8 cellular contexts compared by ENCODE assay signal in the genomic region with DNA sequence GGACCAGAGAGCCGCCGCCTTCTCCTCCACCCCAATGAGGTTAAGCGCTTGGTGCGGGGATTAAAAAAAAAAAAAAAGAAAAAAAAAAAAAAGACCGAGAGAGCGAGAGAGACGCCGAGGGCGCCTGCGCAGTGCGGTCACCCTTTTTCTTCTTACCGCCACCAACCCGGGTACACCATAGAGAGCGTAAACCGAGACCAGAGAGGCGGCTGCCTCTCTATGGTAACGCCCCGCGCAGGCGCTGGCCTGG. TPM values are rescaled to one million over a fixed set of nuclear protein-coding genes. Genes with fewer than 3 reads are reported as not detected.
DNase-seq lines count a peak whose midpoint lies in the region; ATAC-seq and TF ChIP-seq lines count a peak whose summit lies in the region.

CLASP1 (minus strand) TSS at position 61 of the 250 bp plus-strand sequence. CDS start 43,567 bp downstream, outside the sequence.

- intact Hi-C loops in dendritic cell treated with granulocyte-macrophage colony-stimulating factor and Interleukin-4, amounts not matched to agents 40 ng/mL and 50 ng/mL, for 4 days (cut with micrococcal nuclease) = loop anchor here (1.0 to 5.0 kb wide), 4 partner anchors 37 to 119 kb away; partner anchors contain the start of genes NIFK and RNU4ATAC

- ATAC-seq in HG03378 (IDR thresholded peaks at IDR 0.05; ENCODE audit: unreplicated experiment) (peak; percentile 86), left lobe of liver (peak; percentile 93)

- peak; percentile 98 for DNase-seq in AG10803 (ENCODE audit: low read depth)
- DNase-seq in NCI-H69 (lab: John Stamatoyannopoulos, UW) = peak; percentile 96
- peak; percentile 95 for DNase-seq in activated CD4-positive, alpha-beta T cell treated with anti-CD3 and anti-CD28 coated beads, Interleukin-2, amount 50 U/mL, for 1 hour
- peak; percentile 97 for DNase-seq in left lobe of liver (ENCODE audit: low spot score)
- peak; percentile 93 for DNase-seq in stimulated activated CD4-positive, alpha-beta T cell treated with anti-CD3 and anti-CD28 coated beads, Interleukin-4, amount 100 ng/mL, for 1 hour

- TF ChIP-seq POLR2A in GM19099 (IDR thresholded peaks at IDR 0.05; ENCODE audit: extremely low read depth, insufficient read length, low read depth) = peak; percentile 36

- H3K27ac Mint-ChIP-seq in dendritic cell treated with granulocyte-macrophage colony-stimulating factor and Interleukin-4, amounts not matched to agents 40 ng/mL and 50 ng/mL, for 4 days = peak within 1 kb of the TSS; percentile 99

- no peaks in the 10 kb centered on the region for H3K27me3 Mint-ChIP-seq in dendritic cell treated with granulocyte-macrophage colony-stimulating factor and Interleukin-4, amounts not matched to agents 40 ng/mL and 50 ng/mL, for 4 days

- peak within 1 kb of the TSS; percentile 89 for H3K4me3 Mint-ChIP-seq in dendritic cell treated with granulocyte-macrophage colony-stimulating factor and Interleukin-4, amounts not matched to agents 40 ng/mL and 50 ng/mL, for 4 days

- H3K4me3 ChIP-seq in AG10803 (ENCODE audit: low read length) = peak within 1 kb of the TSS; percentile 96

- peaks cover 29% of the 10 kb centered on the region for H3K36me3 Mint-ChIP-seq in dendritic cell treated with granulocyte-macrophage colony-stimulating factor and Interleukin-4, amounts not matched to agents 40 ng/mL and 50 ng/mL, for 4 days (ENCODE audit: low read depth)

- no peak for TF ChIP-seq CTCF in AG10803 (conservative IDR thresholded peaks at IDR 0.05; ENCODE audit: low read length)

- peaks cover 63% of the 10 kb centered on the region for H3K4me1 Mint-ChIP-seq in dendritic cell treated with granulocyte-macrophage colony-stimulating factor and Interleukin-4, amounts not matched to agents 40 ng/mL and 50 ng/mL, for 4 days (ENCODE audit: low read depth)

- no peaks in the 10 kb centered on the region for H3K9me3 Mint-ChIP-seq in dendritic cell treated with granulocyte-macrophage colony-stimulating factor and Interleukin-4, amounts not matched to agents 40 ng/mL and 50 ng/mL, for 4 days

RNA-seq across cellular contexts. Expression of gene CLASP1, which starts in this region (rescaled TPM):
- 28.3 TPM for total RNA-seq in left lobe of liver

Comparison
In these comparisons a context has a peak if more than half of its experiments do, and no peak if none do; other contexts are left out.
1. Peak in every context shown above with its lines: DNase-seq, ATAC-seq and H3K4me3 ChIP-seq.